In genomic region chr9:94920439-94920951, GRCh38 we compare ENCODE assay signal across 11 cellular contexts.
A peak's percentile ranks its signal among the peaks of the same experiment; 100 is the strongest.
DNase-seq lines count a peak whose midpoint lies in the region; ATAC-seq lines count a peak whose summit lies in the region.
"Had no signal": no experiment of that assay in that cellular context is flagged by ENCODE, and none has a peak within 500 bp of the region (broad histone marks: within the 10 kb centered on the region; RNA-seq: fewer than 3 reads in every experiment).

No MANE protein-coding gene starts in this region.

- intact Hi-C loops in left ventricle myocardium superior (cut with micrococcal nuclease), result no loop called here

- ATAC-seq in left ventricle myocardium superior (peak; percentile 75), HG03139 (IDR thresholded peaks at IDR 0.05; ENCODE audit: unreplicated experiment) (no peak), GM21576 (IDR thresholded peaks at IDR 0.05; ENCODE audit: unreplicated experiment) (no peak), HG03108 (IDR thresholded peaks at IDR 0.05; ENCODE audit: unreplicated experiment) (no peak)

- no peak overlapping the region for H3K4me3 ChIP-seq in skeletal muscle cell (ENCODE audit: low read depth, low read length)

- DNase-seq in EH (ENCODE audit: low read depth) (peak; percentile 94), amniotic epithelial cell (ENCODE audit: low read depth) (peak; percentile 94), left ventricle myocardium superior (peak; percentile 69), skeletal muscle cell (ENCODE audit: low read depth) (peak; percentile 45), NCI-H1105 treated with DMSO at 0.1 percent for 48 hours (lab: John Stamatoyannopoulos, UW) (no peak)
- DNase-seq: activated CD4-positive, alpha-beta T cell treated with anti-CD3 and anti-CD28 coated beads for 4 hours; GDM1; NCI-H187 treated with DMSO at 0.1 percent for 48 hours had no signal
